In genomic region chr14:23174266-23174665, GRCh38 we compare ENCODE assay signal across 14 cellular contexts. TPM values are rescaled to one million over a fixed set of nuclear protein-coding genes. Genes with fewer than 3 reads are reported as not detected.
A peak's percentile ranks its signal among the peaks of the same experiment; 100 is the strongest.
DNase-seq lines count a peak whose midpoint lies in the region; ATAC-seq and TF ChIP-seq lines count a peak whose summit lies in the region.
"Had no signal": no experiment of that assay in that cellular context is flagged by ENCODE, and none has a peak within 500 bp of the region (broad histone marks: within the 10 kb centered on the region; RNA-seq: fewer than 3 reads in every experiment).

No MANE protein-coding gene starts in this region.

- no peaks in the 10 kb centered on the region for H4K20me1 ChIP-seq in BLaER1 treated with 17β-estradiol and CSF1 and Interleukin-3, amounts not matched to agents 10 nM and 100 nM

- no peak overlapping the region for H3K23ac ChIP-seq in neuronal stem cell (ENCODE audit: low read depth, low read length, poor library complexity)

- no peak overlapping the region for H4K91ac ChIP-seq in neuronal stem cell (ENCODE audit: low read depth, low read length, poor library complexity)

- H3K79me1 ChIP-seq in neuronal stem cell (ENCODE audit: low read depth, low read length): no peaks in the 10 kb centered on the region

- H2BK120ac ChIP-seq in neuronal stem cell (ENCODE audit: low read depth, low read length): no peak overlapping the region

- peaks cover 16% of the 10 kb centered on the region for H3K4me1 Mint-ChIP-seq in activated naive CD8-positive, alpha-beta T cell treated with anti-CD3 and anti-CD28 coated beads for 36 hours

- H2AFZ ChIP-seq in neuronal stem cell (ENCODE audit: low read length): peak overlapping the region; percentile 75

- DNase-seq in RWPE2 (ENCODE audit: low spot score): no peak
- DNase-seq in esophagus squamous epithelium (lab: John Stamatoyannopoulos, UW): no peak
- DNase-seq in neuronal stem cell (ENCODE audit: low spot score): no peak
- DNase-seq in activated naive CD8-positive, alpha-beta T cell treated with anti-CD3 and anti-CD28 coated beads for 36 hours: no peak
- DNase-seq: activated CD4-positive, CD25-positive, alpha-beta regulatory T cell treated with anti-CD3 and anti-CD28 coated beads, Interleukin-2, amount 50 U/mL, for 72 hours; activated naive CD4-positive, alpha-beta T cell treated with Interleukin-2 at 50 U/mL for 16 hours; stimulated activated CD4-positive, alpha-beta T cell treated with anti-CD3 and anti-CD28 coated beads, Interleukin-12 subunit alpha, Interleukin-12 subunit beta, amount 100 ng/mL, for 4 hours had no signal

- H2AK5ac ChIP-seq in neuronal stem cell (ENCODE audit: low read depth, low read length): no peak overlapping the region

- no peak overlapping the region for H2BK5ac ChIP-seq in neuronal stem cell (ENCODE audit: low read length)

- 44 to 47% methylated on average over 2 of the region's 2 CpGs for WGBS in esophagus squamous epithelium, 2 donors
- WGBS in neuronal stem cell (ENCODE audit: extremely low coverage in 2 of 2, insufficient read length in 2 of 2, insufficient replicate concordance in 1 of 2), 2 donors: no CpG with 5 or more reads among the region's 2 CpGs

- no peak overlapping the region for H3K4me3 ChIP-seq in BLaER1 treated with 17β-estradiol and CSF1 and Interleukin-3, amounts not matched to agents 10 nM and 100 nM
- H3K4me3 ChIP-seq in RWPE2 (ENCODE audit: severe bottlenecking): no peak overlapping the region
- H3K4me3 ChIP-seq in esophagus squamous epithelium: no peak overlapping the region
- no peak overlapping the region for H3K4me3 ChIP-seq in neuronal stem cell (ENCODE audit: low read length in 2 of 2)
- H3K4me3 ChIP-seq: lung had no signal

- H3K4ac ChIP-seq in neuronal stem cell (ENCODE audit: low read length): no peak overlapping the region

- H3K18ac ChIP-seq in neuronal stem cell (ENCODE audit: low read length): no peak overlapping the region

- H3K36me3 ChIP-seq in BLaER1 treated with 17β-estradiol and CSF1 and Interleukin-3, amounts not matched to agents 10 nM and 100 nM: no peaks in the 10 kb centered on the region
- H3K36me3 ChIP-seq in RWPE2 (ENCODE audit: low read depth) (no peaks in the 10 kb centered on the region), esophagus squamous epithelium (no peaks in the 10 kb centered on the region), neuronal stem cell (replicated peaks in 1 of 2; ENCODE audit: control insufficient read depth in 2 of 2, insufficient read depth in 2 of 2, low read length in 2 of 2) (no peaks in the 10 kb centered on the region)

- no peaks in the 10 kb centered on the region for H3K9me3 ChIP-seq in BLaER1 treated with 17β-estradiol and CSF1 and Interleukin-3, amounts not matched to agents 10 nM and 100 nM (replicated peaks in 1 of 11)
- H3K9me3 ChIP-seq in RWPE2 (ENCODE audit: severe bottlenecking): no peaks in the 10 kb centered on the region
- H3K9me3 ChIP-seq in esophagus squamous epithelium: no peaks in the 10 kb centered on the region
- no peaks in the 10 kb centered on the region for H3K9me3 ChIP-seq in neuronal stem cell (replicated peaks in 1 of 2; ENCODE audit: control insufficient read depth in 2 of 2, insufficient read depth in 1 of 2, low read depth in 1 of 2, low read length in 2 of 2)

- H3K9me3 Mint-ChIP-seq in activated naive CD8-positive, alpha-beta T cell treated with anti-CD3 and anti-CD28 coated beads for 36 hours: no peaks in the 10 kb centered on the region
- H3K9me3 Mint-ChIP-seq: stimulated activated naive CD8-positive, alpha-beta T cell treated with anti-CD3 and anti-CD28 coated beads, Interleukin-15, Interleukin-2, amounts not matched to agents 100 ng/mL and 50 ng/mL, for 24 hours had no signal

- H3K27ac ChIP-seq in BLaER1 treated with 17β-estradiol and CSF1 and Interleukin-3, amounts not matched to agents 10 nM and 100 nM: peak overlapping the region in 3 of 11 experiments; percentile 6 to 70 (median 65); a peak in 4 of 22 replicates
- H3K27ac ChIP-seq in RWPE2 (ENCODE audit: poor library complexity, severe bottlenecking) (peak overlapping the region; percentile 1), esophagus squamous epithelium (peak overlapping the region in 3 of 4 donors; percentile 29 to 60 (median 53)), neuronal stem cell (replicated peaks; ENCODE audit: low read length) (peak overlapping the region; percentile 38)

- H3K4me2 ChIP-seq in BLaER1 treated with 17β-estradiol and CSF1 and Interleukin-3, amounts not matched to agents 10 nM and 100 nM: peak overlapping the region; percentile 13 to 90 (median 35); a peak in 19 of 22 replicates
- no peak overlapping the region for H3K4me2 ChIP-seq in neuronal stem cell (ENCODE audit: insufficient read depth, low read length, poor library complexity, severe bottlenecking)

- no peak overlapping the region for H3K4me3 Mint-ChIP-seq in activated naive CD8-positive, alpha-beta T cell treated with anti-CD3 and anti-CD28 coated beads for 36 hours
- H3K4me3 Mint-ChIP-seq: stimulated activated naive CD8-positive, alpha-beta T cell treated with anti-CD3 and anti-CD28 coated beads, Interleukin-15, Interleukin-2, amounts not matched to agents 100 ng/mL and 50 ng/mL, for 24 hours had no signal

- TF ChIP-seq CTCF in RWPE2 (IDR thresholded peaks at IDR 0.05; ENCODE audit: poor library complexity, severe bottlenecking): no peak
- TF ChIP-seq CTCF in esophagus squamous epithelium (IDR thresholded peaks at IDR 0.05): no peak

- no peak overlapping the region for H3K9ac ChIP-seq in BLaER1 treated with 17β-estradiol and CSF1 and Interleukin-3, amounts not matched to agents 10 nM and 100 nM
- no peak overlapping the region for H3K9ac ChIP-seq in neuronal stem cell (ENCODE audit: low read depth, low read length, poor library complexity)

- no peak overlapping the region for H2BK12ac ChIP-seq in neuronal stem cell (ENCODE audit: low read length)

- H3K27ac Mint-ChIP-seq in activated naive CD8-positive, alpha-beta T cell treated with anti-CD3 and anti-CD28 coated beads for 36 hours: no peak overlapping the region
- H3K27ac Mint-ChIP-seq: stimulated activated naive CD8-positive, alpha-beta T cell treated with anti-CD3 and anti-CD28 coated beads, Interleukin-15, Interleukin-2, amounts not matched to agents 100 ng/mL and 50 ng/mL, for 24 hours had no signal

- H3K27me3 ChIP-seq in BLaER1 treated with 17β-estradiol and CSF1 and Interleukin-3, amounts not matched to agents 10 nM and 100 nM: no peaks in the 10 kb centered on the region
- H3K27me3 ChIP-seq in RWPE2 (ENCODE audit: insufficient read depth, poor library complexity, severe bottlenecking) (no peaks in the 10 kb centered on the region), esophagus squamous epithelium (no peaks in the 10 kb centered on the region), neuronal stem cell (ENCODE audit: control insufficient read depth in 3 of 3, insufficient read depth in 3 of 3, low read depth in 1 of 3, low read length in 3 of 3) (no peaks in the 10 kb centered on the region)

- intact Hi-C loops in esophagus squamous epithelium (cut with DNase I): no loop called here

- no peaks in the 10 kb centered on the region for H3K36me3 Mint-ChIP-seq in activated naive CD8-positive, alpha-beta T cell treated with anti-CD3 and anti-CD28 coated beads for 36 hours

- H3K27me3 Mint-ChIP-seq in activated naive CD8-positive, alpha-beta T cell treated with anti-CD3 and anti-CD28 coated beads for 36 hours: no peaks in the 10 kb centered on the region

- H4K8ac ChIP-seq in neuronal stem cell (ENCODE audit: low read depth, low read length): no peak overlapping the region

- peaks cover 9 to 83% (median 19%) of the 10 kb centered on the region in 10 experiments; a peak in 19 of 20 replicates for H3K4me1 ChIP-seq in BLaER1 treated with 17β-estradiol and CSF1 and Interleukin-3, amounts not matched to agents 10 nM and 100 nM
- H3K4me1 ChIP-seq in RWPE2 (ENCODE audit: insufficient read depth, poor library complexity, severe bottlenecking) (peaks cover 47% of the 10 kb centered on the region), esophagus squamous epithelium (peaks cover 0 to 61% (median 17%) of the 10 kb centered on the region in 3 donors), neuronal stem cell (ENCODE audit: control insufficient read depth in 2 of 2, insufficient read depth in 1 of 2, low read depth in 1 of 2, low read length in 2 of 2) (peaks cover 13 to 14% of the 10 kb centered on the region in 2 donors)

- no peak for TF ChIP-seq POLR2A in esophagus squamous epithelium (IDR thresholded peaks at IDR 0.05)

- ATAC-seq in RWPE2 (ENCODE audit: low read depth) (peak; percentile 25; the same call in 2 of the 3 replicates), GM21423 (IDR thresholded peaks at IDR 0.05; ENCODE audit: unreplicated experiment) (no peak), HG03196 (IDR thresholded peaks at IDR 0.05; ENCODE audit: unreplicated experiment) (no peak), GM19455 (IDR thresholded peaks at IDR 0.05; ENCODE audit: unreplicated experiment) (no peak)

- no peak overlapping the region for H3K14ac ChIP-seq in neuronal stem cell (ENCODE audit: low read length)

- H2BK15ac ChIP-seq in neuronal stem cell (ENCODE audit: low read length): no peak overlapping the region

RNA-seq across cellular contexts. Expression of gene SLC7A8, which starts 9.2 kb away (rescaled TPM):
- total RNA-seq in esophagus squamous epithelium: 10 to 100 TPM; 22.2 to 58.0 (median 39.8) TPM
- polyA plus RNA-seq in neuronal stem cell (2013, experiment 1 of 2): 43.4 TPM
- 43.3 TPM for polyA plus RNA-seq in neuronal stem cell (2013, experiment 2 of 2)
- 1 to 10 TPM; 2.5 to 2.8 TPM for total RNA-seq in activated naive CD8-positive, alpha-beta T cell treated with anti-CD3 and anti-CD28 coated beads for 36 hours

RNA-seq across cellular contexts. Expression of gene CEBPE, which starts 55.2 kb away (rescaled TPM):
- not detected for total RNA-seq in esophagus squamous epithelium
- not detected for polyA plus RNA-seq in neuronal stem cell (2013, experiment 1 of 2)
- not detected for polyA plus RNA-seq in neuronal stem cell (2013, experiment 2 of 2)
- under 1 TPM; 0.45 to 0.68 TPM for total RNA-seq in activated naive CD8-positive, alpha-beta T cell treated with anti-CD3 and anti-CD28 coated beads for 36 hours
- polyA plus RNA-seq: BJ had no signal

Comparison
In these comparisons a context has a peak if more than half of its experiments do, and no peak if none do; other contexts are left out.
1. RNA of gene SLC7A8, which starts 9.2 kb away (total RNA-seq): 22.2 to 58.0 TPM in esophagus squamous epithelium; 2.5 to 2.8 TPM in activated naive CD8-positive, alpha-beta T cell treated with anti-CD3 and anti-CD28 coated beads for 36 hours; every median in the first group is over 4 times any median in the second.